11 cellular contexts compared by ENCODE assay signal in the genomic region with DNA sequence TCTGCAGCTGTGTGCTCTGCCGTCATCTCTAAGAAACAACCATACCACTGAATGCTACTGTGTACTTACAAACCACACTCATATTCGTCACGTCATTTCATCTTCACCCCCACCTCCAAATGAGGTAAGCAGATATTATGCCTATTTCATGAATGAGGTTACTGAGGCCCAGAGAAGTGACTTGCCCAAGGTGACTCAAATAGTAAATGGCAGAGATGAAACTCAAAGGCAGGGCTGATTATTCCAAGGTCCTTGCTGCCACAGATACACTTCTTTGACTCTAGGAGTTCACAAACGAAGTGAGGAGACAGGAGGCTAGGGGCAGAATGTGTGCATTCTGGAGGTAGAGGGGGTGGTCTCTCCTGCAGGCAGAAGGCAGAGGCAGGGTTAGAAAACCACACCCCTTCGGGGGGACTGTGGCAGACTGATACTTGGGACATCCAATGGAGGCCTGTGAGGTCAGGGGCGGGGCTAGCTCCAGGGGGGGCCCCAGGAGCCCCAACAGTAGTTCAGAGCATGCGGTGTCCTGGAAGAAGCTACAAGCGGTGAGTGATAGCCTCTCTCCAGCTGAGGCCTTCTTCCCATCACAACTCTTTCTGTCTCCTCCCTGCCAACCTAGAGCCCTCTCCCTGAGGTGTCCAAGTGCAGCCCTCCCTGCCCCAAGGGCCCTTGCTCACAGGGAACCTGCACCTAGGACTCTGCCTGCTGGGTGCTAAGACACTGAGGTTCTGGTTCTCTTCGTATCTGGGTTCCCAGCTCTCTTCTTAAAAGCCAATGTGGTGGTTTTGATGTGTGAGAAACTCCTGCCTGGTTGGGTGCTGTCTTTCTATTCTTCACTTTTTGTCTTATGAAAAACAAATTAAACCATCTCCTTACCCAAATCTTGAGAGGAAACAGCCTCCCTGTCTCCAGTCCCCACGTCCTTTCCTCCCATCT. TPM values are rescaled to one million over a fixed set of nuclear protein-coding genes. Genes with fewer than 3 reads are reported as not detected.
DNase-seq lines count a peak whose midpoint lies in the region; ATAC-seq and TF ChIP-seq lines count a peak whose summit lies in the region.
"Had no signal": no experiment of that assay in that cellular context is flagged by ENCODE, and none has a peak within 500 bp of the region (broad histone marks: within the 10 kb centered on the region; RNA-seq: fewer than 3 reads in every experiment).

No MANE protein-coding gene starts in this region.

- TF ChIP-seq CTCF in GM10248 (IDR thresholded peaks at IDR 0.05; ENCODE audit: control extremely low read depth, extremely low read depth, low read depth, missing control alignments) (no peak), PC-3 (conservative IDR thresholded peaks at IDR 0.05; ENCODE audit: low read depth, low read length) (no peak), foreskin fibroblast (IDR thresholded peaks at IDR 0.05; ENCODE audit: low read depth, low read length) (no peak)

- no peak for ATAC-seq in HG02884 (IDR thresholded peaks at IDR 0.05; ENCODE audit: unreplicated experiment)
- ATAC-seq in PC-3 = no peak
- no peak for ATAC-seq in GM19467 (IDR thresholded peaks at IDR 0.05; ENCODE audit: unreplicated experiment)

- no peaks in the 10 kb centered on the region for H3K27me3 Mint-ChIP-seq in IgD-negative memory B cell
- no peaks in the 10 kb centered on the region for H3K27me3 Mint-ChIP-seq in activated T-helper 2 cell treated with anti-CD3 and anti-CD28 coated beads, Interferon-gamma antibody, Interleukin-2, Interleukin-4, amounts not matched to agents 10 μg/mL and 5 μg/mL and 100 μg/mL, durations not matched to agents 14 hours and 24 hours and 36 hours (ENCODE audit: low read depth)

- no peaks in the 10 kb centered on the region for H3K9me3 Mint-ChIP-seq in IgD-negative memory B cell
- H3K9me3 Mint-ChIP-seq in activated T-helper 2 cell treated with anti-CD3 and anti-CD28 coated beads, Interferon-gamma antibody, Interleukin-2, Interleukin-4, amounts not matched to agents 10 μg/mL and 5 μg/mL and 100 μg/mL, durations not matched to agents 14 hours and 24 hours and 36 hours = peaks cover 3% of the 10 kb centered on the region

- POLR2A ChIA-PET in GM10248 (lab: Yijun Ruan, JAX) (interaction anchor here (0.7 to 5.0 kb wide), 7 partner anchors 11 to 40 kb away, joined by 3 to 42 read pairs (median 3); a partner anchor contains a TSS), PC-3 (lab: Charles Lee; ENCODE audit: unreplicated experiment) (no interaction called here)

- H3K27ac ChIP-seq in PC-3 (ENCODE audit: low read length) = no peak overlapping the region

- peak overlapping the region; percentile 79 to 99 (median 93) for H3K4me3 Mint-ChIP-seq in IgD-negative memory B cell
- H3K4me3 Mint-ChIP-seq in activated T-helper 2 cell treated with anti-CD3 and anti-CD28 coated beads, Interferon-gamma antibody, Interleukin-2, Interleukin-4, amounts not matched to agents 10 μg/mL and 5 μg/mL and 100 μg/mL, durations not matched to agents 14 hours and 24 hours and 36 hours (ENCODE audit: low read depth) = peak overlapping the region; percentile 94

- no TSS peak for BruUV-seq in PC-3 (replicated peaks; lab: Mats Ljungman, UMichigan)

- no peaks in the 10 kb centered on the region for H3F3A ChIP-seq in PC-3 (ENCODE audit: low read length, unreplicated experiment)

- no peaks in the 10 kb centered on the region for H3K27me3 ChIP-seq in PC-3 (ENCODE audit: low read length)

- H3K36me3 Mint-ChIP-seq in IgD-negative memory B cell = no peaks in the 10 kb centered on the region
- peaks cover 43% of the 10 kb centered on the region for H3K36me3 Mint-ChIP-seq in activated T-helper 2 cell treated with anti-CD3 and anti-CD28 coated beads, Interferon-gamma antibody, Interleukin-2, Interleukin-4, amounts not matched to agents 10 μg/mL and 5 μg/mL and 100 μg/mL, durations not matched to agents 14 hours and 24 hours and 36 hours (ENCODE audit: low read depth)

- H3K4me3 ChIP-seq in PC-3 (ENCODE audit: low read length) = no peak overlapping the region
- no peak overlapping the region for H3K4me3 ChIP-seq in foreskin fibroblast (ENCODE audit: low read depth in 1 of 2, low read length in 2 of 2)

- H3K36me3 ChIP-seq in PC-3 (ENCODE audit: low read depth, low read length) = no peaks in the 10 kb centered on the region

- H3K4me1 ChIP-seq in PC-3 (ENCODE audit: insufficient read depth, low read length) = peaks cover 14% of the 10 kb centered on the region; the same call in 1 of the 2 replicates

- no peaks in the 10 kb centered on the region for H4K20me1 ChIP-seq in PC-3 (ENCODE audit: low read length)

- no peak overlapping the region for H3K9ac ChIP-seq in PC-3 (ENCODE audit: low read length)

- intact Hi-C loops in activated T-helper 2 cell treated with anti-CD3 and anti-CD28 coated beads, Interferon-gamma antibody, Interleukin-2, Interleukin-4, amounts not matched to agents 10 μg/mL and 5 μg/mL and 100 μg/mL, durations not matched to agents 14 hours and 24 hours and 36 hours (cut with micrococcal nuclease) = loop anchor here (1.0 to 5.0 kb wide), 4 partner anchors 27 to 190 kb away; a partner anchor contains a TSS
- intact Hi-C loops in PC-3 (cut with micrococcal nuclease) = loop anchor here (10.0 kb wide), 1 partner anchor 222 kb away; a partner anchor contains a TSS

- no peak overlapping the region for H2AFZ ChIP-seq in PC-3 (ENCODE audit: low read length)

- H3K9me3 ChIP-seq in PC-3 (ENCODE audit: low read length) = no peaks in the 10 kb centered on the region

- H3K27ac Mint-ChIP-seq in IgD-negative memory B cell = peak overlapping the region; percentile 90 to 97 (median 93)
- peak overlapping the region; percentile 100 for H3K27ac Mint-ChIP-seq in activated T-helper 2 cell treated with anti-CD3 and anti-CD28 coated beads, Interferon-gamma antibody, Interleukin-2, Interleukin-4, amounts not matched to agents 10 μg/mL and 5 μg/mL and 100 μg/mL, durations not matched to agents 14 hours and 24 hours and 36 hours

- peaks cover 12% of the 10 kb centered on the region for H3K79me2 ChIP-seq in PC-3 (ENCODE audit: low read length)

- CTCF ChIA-PET in GM10248 (lab: Yijun Ruan, JAX) = interaction anchor here (2.1 to 6.0 kb wide), 3 partner anchors 14 to 218 kb away, joined by 6 to 184 read pairs (median 23); a partner anchor contains a TSS
- CTCF ChIA-PET in PC-3 (lab: Charles Lee) = no interaction called here

- H3K4me1 Mint-ChIP-seq in IgD-negative memory B cell = peaks cover 41 to 52% (median 46%) of the 10 kb centered on the region in 3 donors
- peaks cover 43% of the 10 kb centered on the region for H3K4me1 Mint-ChIP-seq in activated T-helper 2 cell treated with anti-CD3 and anti-CD28 coated beads, Interferon-gamma antibody, Interleukin-2, Interleukin-4, amounts not matched to agents 10 μg/mL and 5 μg/mL and 100 μg/mL, durations not matched to agents 14 hours and 24 hours and 36 hours (ENCODE audit: low read depth)

- H3K9me2 ChIP-seq in PC-3 (replicated peaks; ENCODE audit: low read length) = no peaks in the 10 kb centered on the region

- no peak overlapping the region for H3K4me2 ChIP-seq in PC-3 (ENCODE audit: low read length)

- DNase-seq in GM10248 (ENCODE audit: extremely low spot score) (peak; percentile 83), PC-3 (no peak), foreskin fibroblast (no peak)
- DNase-seq in activated T-helper 2 cell treated with anti-CD3 and anti-CD28 coated beads, Interferon-gamma antibody, Interleukin-2, Interleukin-4, amounts not matched to agents 10 μg/mL and 5 μg/mL and 100 μg/mL, durations not matched to agents 14 hours and 24 hours and 36 hours (ENCODE audit: low spot score) = peak; percentile 72
- DNase-seq in stimulated activated CD4-positive, alpha-beta T cell treated with anti-CD3 and anti-CD28 coated beads, Interleukin-15, amount 100 ng/mL, for 48 hours (ENCODE audit: low read depth in 2 of 2) = peak; percentile 80 to 82
- DNase-seq: foreskin melanocyte, mesendoderm, NCI-H1092 treated with DMSO at 0.1 percent for 48 hours had no signal

RNA-seq across cellular contexts. Expression of a gene that starts 4.6 kb away (rescaled TPM):
- 2.7 TPM for polyA plus RNA-seq in IgD-negative memory B cell
- total RNA-seq in activated T-helper 2 cell treated with anti-CD3 and anti-CD28 coated beads, Interferon-gamma antibody, Interleukin-2, Interleukin-4, amounts not matched to agents 10 μg/mL and 5 μg/mL and 100 μg/mL, durations not matched to agents 14 hours and 24 hours and 36 hours = 58.4 and 63.3 TPM in 2 replicates
- 10.8 and 23.4 TPM in 2 replicates for total RNA-seq in PC-3 (2014; rRNA removed)

RNA-seq across cellular contexts. Expression of a gene that starts 8.8 kb away (rescaled TPM):
- polyA plus RNA-seq in IgD-negative memory B cell = 31.6 TPM
- 231 and 234 TPM in 2 replicates for total RNA-seq in activated T-helper 2 cell treated with anti-CD3 and anti-CD28 coated beads, Interferon-gamma antibody, Interleukin-2, Interleukin-4, amounts not matched to agents 10 μg/mL and 5 μg/mL and 100 μg/mL, durations not matched to agents 14 hours and 24 hours and 36 hours
- not detected in 2 replicates for total RNA-seq in PC-3 (2014; rRNA removed)

RNA-seq across cellular contexts. Expression of a gene that starts 29.1 kb away (rescaled TPM):
- polyA plus RNA-seq in IgD-negative memory B cell = 140 TPM
- 136 and 138 TPM in 2 replicates for total RNA-seq in activated T-helper 2 cell treated with anti-CD3 and anti-CD28 coated beads, Interferon-gamma antibody, Interleukin-2, Interleukin-4, amounts not matched to agents 10 μg/mL and 5 μg/mL and 100 μg/mL, durations not matched to agents 14 hours and 24 hours and 36 hours
- total RNA-seq in PC-3 (2014; rRNA removed) = 0.81 and 9.3 TPM in 2 replicates

RNA-seq across cellular contexts. Expression of a gene that starts 32.0 kb away (rescaled TPM):
- polyA plus RNA-seq in IgD-negative memory B cell = 74.8 TPM
- 27.4 and 30.8 TPM in 2 replicates for total RNA-seq in activated T-helper 2 cell treated with anti-CD3 and anti-CD28 coated beads, Interferon-gamma antibody, Interleukin-2, Interleukin-4, amounts not matched to agents 10 μg/mL and 5 μg/mL and 100 μg/mL, durations not matched to agents 14 hours and 24 hours and 36 hours
- total RNA-seq in PC-3 (2014; rRNA removed) = 7.8 and 16.4 TPM in 2 replicates

RNA-seq across cellular contexts. Expression of a gene that starts 32.3 kb away (rescaled TPM):
- 85.0 TPM for polyA plus RNA-seq in IgD-negative memory B cell
- 45.1 and 46.9 TPM in 2 replicates for total RNA-seq in activated T-helper 2 cell treated with anti-CD3 and anti-CD28 coated beads, Interferon-gamma antibody, Interleukin-2, Interleukin-4, amounts not matched to agents 10 μg/mL and 5 μg/mL and 100 μg/mL, durations not matched to agents 14 hours and 24 hours and 36 hours
- 34.3 and 42.9 TPM in 2 replicates for total RNA-seq in PC-3 (2014; rRNA removed)

Comparison
In these comparisons a context has a peak if more than half of its experiments do, and no peak if none do; other contexts are left out.
1. DNase-seq: peak in GM10248 (single experiment), activated T-helper 2 cell treated with anti-CD3 and anti-CD28 coated beads, Interferon-gamma antibody, Interleukin-2, Interleukin-4, amounts not matched to agents 10 μg/mL and 5 μg/mL and 100 μg/mL, durations not matched to agents 14 hours and 24 hours and 36 hours (single experiment) and stimulated activated CD4-positive, alpha-beta T cell treated with anti-CD3 and anti-CD28 coated beads, Interleukin-15, amount 100 ng/mL, for 48 hours (2 of 2); none in PC-3 (single experiment) and foreskin fibroblast (0 of 2).
2. RNA of a gene that starts 8.8 kb away (total RNA-seq): 231 to 234 TPM in activated T-helper 2 cell treated with anti-CD3 and anti-CD28 coated beads, Interferon-gamma antibody, Interleukin-2, Interleukin-4, amounts not matched to agents 10 μg/mL and 5 μg/mL and 100 μg/mL, durations not matched to agents 14 hours and 24 hours and 36 hours; not detected in PC-3; every median in the first group is over 100 times any median in the second.
3. RNA of a gene that starts 29.1 kb away (total RNA-seq): 136 to 138 TPM in activated T-helper 2 cell treated with anti-CD3 and anti-CD28 coated beads, Interferon-gamma antibody, Interleukin-2, Interleukin-4, amounts not matched to agents 10 μg/mL and 5 μg/mL and 100 μg/mL, durations not matched to agents 14 hours and 24 hours and 36 hours; 0.81 to 9.3 TPM in PC-3; every median in the first group is over 10 times any median in the second.